10 cellular contexts compared by ENCODE assay signal in genomic region chr4:87011340-87012034, GRCh38.
DNase-seq lines count a peak whose midpoint lies in the region; ATAC-seq and TF ChIP-seq lines count a peak whose summit lies in the region.
"Had no signal": no experiment of that assay in that cellular context is flagged by ENCODE, and none has a peak within 500 bp of the region (broad histone marks: within the 10 kb centered on the region; RNA-seq: fewer than 3 reads in every experiment).

No MANE protein-coding gene starts in this region.

- no peaks in the 10 kb centered on the region for H3K9me3 Mint-ChIP-seq in Calu3 (ENCODE audit: low read depth, unreplicated experiment)
- no peaks in the 10 kb centered on the region for H3K9me3 Mint-ChIP-seq in nephron progenitor cell
- H3K9me3 Mint-ChIP-seq: stimulated activated naive CD8-positive, alpha-beta T cell treated with anti-CD3 and anti-CD28 coated beads, Interleukin-15, Interleukin-2, amounts not matched to agents 100 ng/mL and 50 ng/mL, for 24 hours had no signal

- H3K4me1 Mint-ChIP-seq in Calu3 (ENCODE audit: low read depth, unreplicated experiment) (peaks cover 28% of the 10 kb centered on the region), nephron progenitor cell (peaks cover 89% of the 10 kb centered on the region)

- CTCF ChIA-PET in Calu3 (lab: Charles Lee): interaction anchor here (0.7 to 1.3 kb wide), 3 partner anchors 76 to 89 kb away, joined by 3 to 7 read pairs (median 3); no protein-coding TSS in a partner anchor

- no TSS peak for BruUV-seq in Calu3 (replicated peaks; lab: Mats Ljungman, UMichigan)

- ATAC-seq in GM19467 (IDR thresholded peaks at IDR 0.05; ENCODE audit: unreplicated experiment): no peak
- no peak for ATAC-seq in HG03565 (IDR thresholded peaks at IDR 0.05; ENCODE audit: unreplicated experiment)
- no peak for ATAC-seq in activated CD4-positive, CD25-positive, alpha-beta regulatory T cell treated with anti-CD3 and anti-CD28 coated beads, Interleukin-2, amount 50 U/mL, for 24 hours
- ATAC-seq in HG03378 (IDR thresholded peaks at IDR 0.05; ENCODE audit: unreplicated experiment): no peak

- H3K27ac Mint-ChIP-seq in Calu3 (ENCODE audit: unreplicated experiment) (no peak overlapping the region), nephron progenitor cell (peak overlapping the region; percentile 48)
- H3K27ac Mint-ChIP-seq: stimulated activated naive CD8-positive, alpha-beta T cell treated with anti-CD3 and anti-CD28 coated beads, Interleukin-15, Interleukin-2, amounts not matched to agents 100 ng/mL and 50 ng/mL, for 24 hours had no signal

- H3K36me3 Mint-ChIP-seq in Calu3 (ENCODE audit: insufficient read depth, unreplicated experiment) (peaks cover 20% of the 10 kb centered on the region), nephron progenitor cell (ENCODE audit: low read depth) (peaks cover 4% of the 10 kb centered on the region)

- TF ChIP-seq CTCF in Calu3 (IDR thresholded peaks at IDR 0.05; ENCODE audit: unreplicated experiment) (no peak), nephron progenitor cell (IDR thresholded peaks at IDR 0.05) (no peak)

- DNase-seq in Calu3 (peak; percentile 11), MV-4-11 (lab: John Stamatoyannopoulos, UW) (peak; percentile 58), dedifferentiated amniotic fluid mesenchymal stem cell (ENCODE audit: extremely low spot score) (peak; percentile 81), nephron progenitor cell (no peak)
- DNase-seq: central memory CD4-positive, alpha-beta T cell had no signal

- intact Hi-C loops in Calu3 (cut with micrococcal nuclease; ENCODE audit: unreplicated experiment): loop anchor here (5.0 kb wide), 2 partner anchors 34 to 81 kb away; no protein-coding TSS in a partner anchor

- no peaks in the 10 kb centered on the region for H3K27me3 Mint-ChIP-seq in Calu3 (ENCODE audit: unreplicated experiment)
- H3K27me3 Mint-ChIP-seq in nephron progenitor cell (ENCODE audit: low read depth, poor library complexity): no peaks in the 10 kb centered on the region
- H3K27me3 Mint-ChIP-seq: stimulated activated naive CD8-positive, alpha-beta T cell treated with anti-CD3 and anti-CD28 coated beads, Interleukin-15, Interleukin-2, amounts not matched to agents 100 ng/mL and 50 ng/mL, for 24 hours had no signal

- H3K4me3 Mint-ChIP-seq in Calu3 (ENCODE audit: low read depth, unreplicated experiment): no peak overlapping the region
- H3K4me3 Mint-ChIP-seq in nephron progenitor cell: peak overlapping the region; percentile 46
